ENCODE assay signal across 8 cellular contexts in genomic region chr7:101815826-101816488, GRCh38. TPM values are rescaled to one million over a fixed set of nuclear protein-coding genes. Genes with fewer than 3 reads are reported as not detected.
DNase-seq lines count a peak whose midpoint lies in the region; ATAC-seq and TF ChIP-seq lines count a peak whose summit lies in the region.

No MANE protein-coding gene starts in this region.

- TF ChIP-seq CTCF in CD8-positive, alpha-beta T cell (IDR thresholded peaks at IDR 0.05) = no peak

- H3K9me3 ChIP-seq in CD8-positive, alpha-beta T cell (ENCODE audit: low read length) = no peaks in the 10 kb centered on the region

- H3K4me1 Mint-ChIP-seq in CD8-positive, alpha-beta T cell (ENCODE audit: low read depth) = peaks cover 36% of the 10 kb centered on the region
- H3K4me1 Mint-ChIP-seq in activated T-cell treated with anti-CD3 and anti-CD28 coated beads, Interleukin-2, amount 50 U/mL, for 4 hours (ENCODE audit: low read depth) = peaks cover 19% of the 10 kb centered on the region
- H3K4me1 Mint-ChIP-seq in naive thymus-derived CD8-positive, alpha-beta T cell = peaks cover 19 to 39% (median 37%) of the 10 kb centered on the region in 4 donors

- intact Hi-C loops in CD8-positive, alpha-beta T cell (cut with DNase I, micrococcal nuclease) = loop anchor here (1.0 to 5.0 kb wide), 4 partner anchors 41 to 616 kb away; partner anchors contain the start of gene ORAI2 (in 1 of the 2)

- CTCF ChIA-PET in CD8-positive, alpha-beta T cell (lab: Charles Lee) = interaction anchor here (0.7 to 0.8 kb wide), 2 partner anchors 69 to 72 kb away, joined by 3 to 4 read pairs; no protein-coding TSS in a partner anchor

- no peaks in the 10 kb centered on the region for H3K9me3 Mint-ChIP-seq in CD8-positive, alpha-beta T cell
- no peaks in the 10 kb centered on the region for H3K9me3 Mint-ChIP-seq in activated T-cell treated with anti-CD3 and anti-CD28 coated beads, Interleukin-2, amount 50 U/mL, for 4 hours
- no peaks in the 10 kb centered on the region for H3K9me3 Mint-ChIP-seq in naive thymus-derived CD8-positive, alpha-beta T cell

- H3K4me1 ChIP-seq in CD8-positive, alpha-beta T cell (ENCODE audit: insufficient read depth, low read length) = peaks cover 16% of the 10 kb centered on the region

- no peak overlapping the region for H3K27ac ChIP-seq in CD8-positive, alpha-beta T cell (ENCODE audit: low read depth, low read length)

- POLR2A ChIA-PET in CD8-positive, alpha-beta T cell (lab: Charles Lee) = no interaction called here
- POLR2A ChIA-PET in naive thymus-derived CD8-positive, alpha-beta T cell (lab: Charles Lee) = interaction anchor here (3.2 kb wide), 1 partner anchor 73 kb away, joined by 17 read pairs; no protein-coding TSS in a partner anchor

- no peak overlapping the region for H3K27ac Mint-ChIP-seq in CD8-positive, alpha-beta T cell
- H3K27ac Mint-ChIP-seq in naive thymus-derived CD8-positive, alpha-beta T cell = peak overlapping the region in 5 of 10 donors; percentile 51 to 84 (median 78)

- peaks cover 2% of the 10 kb centered on the region for H3K36me3 Mint-ChIP-seq in CD8-positive, alpha-beta T cell
- no peaks in the 10 kb centered on the region for H3K36me3 Mint-ChIP-seq in activated T-cell treated with anti-CD3 and anti-CD28 coated beads, Interleukin-2, amount 50 U/mL, for 4 hours (ENCODE audit: insufficient read depth)
- H3K36me3 Mint-ChIP-seq in naive thymus-derived CD8-positive, alpha-beta T cell = no peaks in the 10 kb centered on the region

- H3K27me3 Mint-ChIP-seq in CD8-positive, alpha-beta T cell (ENCODE audit: low read depth) = no peaks in the 10 kb centered on the region
- no peaks in the 10 kb centered on the region for H3K27me3 Mint-ChIP-seq in activated T-cell treated with anti-CD3 and anti-CD28 coated beads, Interleukin-2, amount 50 U/mL, for 4 hours (ENCODE audit: low read depth)
- no peaks in the 10 kb centered on the region for H3K27me3 Mint-ChIP-seq in naive thymus-derived CD8-positive, alpha-beta T cell

- no peaks in the 10 kb centered on the region for H3K36me3 ChIP-seq in CD8-positive, alpha-beta T cell (ENCODE audit: insufficient read depth, low read length)

- no peaks in the 10 kb centered on the region for H3K27me3 ChIP-seq in CD8-positive, alpha-beta T cell (ENCODE audit: insufficient read depth, low read length)

- H3K4me3 ChIP-seq in CD8-positive, alpha-beta T cell (ENCODE audit: low read depth, low read length) = peak overlapping the region; percentile 38

- peak overlapping the region; percentile 85 for H3K4me3 Mint-ChIP-seq in CD8-positive, alpha-beta T cell
- H3K4me3 Mint-ChIP-seq in activated T-cell treated with anti-CD3 and anti-CD28 coated beads, Interleukin-2, amount 50 U/mL, for 4 hours = peak overlapping the region; percentile 82
- peak overlapping the region; percentile 72 to 94 (median 80) for H3K4me3 Mint-ChIP-seq in naive thymus-derived CD8-positive, alpha-beta T cell

- ATAC-seq in CD8-positive, alpha-beta T cell = peak; percentile 78
- peak; percentile 78 for ATAC-seq in GM19455 (IDR thresholded peaks at IDR 0.05; ENCODE audit: unreplicated experiment)
- peak; percentile 77 to 79 for ATAC-seq in activated T-cell treated with anti-CD3 and anti-CD28 coated beads, Interleukin-2, amount 50 U/mL, for 4 hours
- ATAC-seq in naive thymus-derived CD8-positive, alpha-beta T cell = peak; percentile 74 to 75

- DNase-seq in CD8-positive, alpha-beta T cell = peak; percentile 39 to 82 (median 65)
- DNase-seq in HUDEP-2 (lab: John Stamatoyannopoulos, UW; ENCODE audit: unreplicated experiment in 76 of 76) = peak in 63 of 76 experiments; percentile 2 to 71 (median 45)
- peak; percentile 80 for DNase-seq in OCI-M1 (lab: John Stamatoyannopoulos, UW)
- peak; percentile 59 for DNase-seq in activated T-cell treated with anti-CD3 and anti-CD28 coated beads, Interleukin-2, amount 50 U/mL, for 4 hours
- DNase-seq in fibroblast of gingiva (ENCODE audit: low read depth) = peak; percentile 78
- DNase-seq in naive thymus-derived CD8-positive, alpha-beta T cell = peak; percentile 60 to 83 (median 72)
- DNase-seq in stimulated activated naive CD4-positive, alpha-beta T cell (lab: John Stamatoyannopoulos, UW) = peak; percentile 54 to 78 (median 64)

RNA-seq across cellular contexts. Expression of gene CUX1, which starts 1.5 kb away (rescaled TPM):
- 10 to 100 TPM; 40.3 to 41.0 TPM for total RNA-seq in CD8-positive, alpha-beta T cell
- 10 to 100 TPM; 18.6 to 21.6 (median 20.7) TPM for total RNA-seq in activated T-cell treated with anti-CD3 and anti-CD28 coated beads, Interleukin-2, amount 50 U/mL, for 4 hours
- total RNA-seq in naive thymus-derived CD8-positive, alpha-beta T cell = 10 to 100 TPM; 61.4 to 66.2 TPM
- 10 to 100 TPM; 10.3 to 24.1 (median 14.4) TPM for polyA plus RNA-seq in naive thymus-derived CD8-positive, alpha-beta T cell
